In genomic region chr1:94790670-94791069, GRCh38 we compare ENCODE assay signal across 22 cellular contexts. TPM values are rescaled to one million over a fixed set of nuclear protein-coding genes. Genes with fewer than 3 reads are reported as not detected.
"Had no signal": no experiment of that assay in that cellular context is flagged by ENCODE, and none has a peak within 500 bp of the region (broad histone marks: within the 10 kb centered on the region; RNA-seq: fewer than 3 reads in every experiment).

No MANE protein-coding gene starts in this region.

- H3K9me3 ChIP-seq: gastrocnemius medialis, prostate gland, right atrium auricular region, stomach, thyroid gland had no signal

- ATAC-seq: effector memory CD8-positive, alpha-beta T cell; gastrocnemius medialis; left lobe of liver; sciatic nerve; stimulated activated effector memory CD8-positive, alpha-beta T cell treated with anti-CD3 and anti-CD28 coated beads, Interleukin-12 subunit alpha, Interleukin-12 subunit beta, amount 100 ng/mL, for 72 hours had no signal

- H3K4me3 ChIP-seq: gastrocnemius medialis, lung, prostate gland, right atrium auricular region, stomach, thyroid gland had no signal

- H3K27ac ChIP-seq: gastrocnemius medialis, prostate gland, stomach had no signal

- DNase-seq: cortex of kidney; effector memory CD8-positive, alpha-beta T cell; gastrocnemius medialis; head of caudate nucleus; kidney; midbrain; naive thymus-derived CD4-positive, alpha-beta T cell; nephron progenitor cell; nucleus accumbens; stimulated activated CD4-positive, alpha-beta T cell treated with anti-CD3 and anti-CD28 coated beads, Interleukin-2, amount 100 ng/mL, for 24 hours; stimulated activated CD4-positive, alpha-beta T cell treated with anti-CD3 and anti-CD28 coated beads, Interleukin-4, amount 100 ng/mL, for 24 hours; stimulated activated naive CD4-positive, alpha-beta T cell treated with Interleukin-2 at 50 U/mL for 16 hours; stomach; thyroid gland; trophoblast cell had no signal

- H3K4me1 ChIP-seq: prostate gland had no signal

- FAIRE-seq: endometrium, kidney had no signal

- H3K27me3 ChIP-seq: gastrocnemius medialis, right atrium auricular region, stomach, thyroid gland had no signal

- H3K36me3 ChIP-seq: gastrocnemius medialis, prostate gland, right atrium auricular region, stomach, thyroid gland had no signal

RNA-seq across cellular contexts. Expression of gene SLC44A3, which starts 29.5 kb away (rescaled TPM):
- polyA plus RNA-seq: naive thymus-derived CD4-positive, alpha-beta T cell had no signal
